In the genomic region with DNA sequence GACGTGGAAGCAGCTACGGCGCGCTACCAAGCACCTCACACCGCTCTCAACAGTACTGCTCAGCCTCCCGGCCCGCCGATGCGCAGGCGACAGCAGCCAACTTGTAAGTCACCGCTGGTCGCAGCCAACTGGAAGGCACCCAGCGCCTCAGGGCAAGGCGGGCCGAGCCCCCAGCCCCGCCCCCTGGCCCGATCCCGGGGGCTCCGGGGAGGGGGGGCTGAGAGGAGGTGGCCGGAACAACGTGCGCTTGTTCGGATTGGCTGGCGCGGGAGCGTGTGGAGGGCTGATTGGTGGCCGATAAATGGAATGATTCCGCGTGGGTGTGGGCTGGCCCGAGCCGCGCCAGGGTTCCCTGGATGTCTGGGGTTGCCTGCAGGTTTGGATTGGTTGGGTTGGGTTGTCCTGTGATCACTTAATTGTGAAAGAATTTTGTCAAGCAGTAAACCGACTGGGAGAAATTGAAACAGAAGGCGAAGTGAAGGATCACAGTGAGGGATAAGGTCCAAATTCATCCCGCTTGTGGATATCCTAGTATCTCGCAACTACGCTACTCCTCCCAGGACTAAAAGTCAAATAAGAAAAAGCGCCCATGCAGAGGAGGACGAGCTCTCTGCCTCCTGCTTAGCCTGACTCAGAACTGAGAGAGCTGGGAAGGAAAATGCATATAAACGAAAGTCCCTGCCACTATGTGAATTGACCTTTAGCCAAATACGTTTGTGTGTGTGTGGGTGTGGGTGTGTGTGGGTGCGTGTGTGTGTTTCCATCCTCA, we compare ENCODE assay signal across 8 cellular contexts.
DNase-seq lines count a peak whose midpoint lies in the region; ATAC-seq and FAIRE-seq lines count a peak whose summit lies in the region.

A gene with protein sequence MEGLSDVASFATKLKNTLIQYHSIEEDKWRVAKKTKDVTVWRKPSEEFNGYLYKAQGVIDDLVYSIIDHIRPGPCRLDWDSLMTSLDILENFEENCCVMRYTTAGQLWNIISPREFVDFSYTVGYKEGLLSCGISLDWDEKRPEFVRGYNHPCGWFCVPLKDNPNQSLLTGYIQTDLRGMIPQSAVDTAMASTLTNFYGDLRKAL (minus strand): TSS at position 130 of the 769 bp plus-strand sequence. CDS start 5,102 bp downstream, outside the sequence.

- ATAC-seq in GM19025 (IDR thresholded peaks at IDR 0.05; ENCODE audit: low read depth, unreplicated experiment) (peak; percentile 91), HG03342 (IDR thresholded peaks at IDR 0.05; ENCODE audit: unreplicated experiment) (peak; percentile 91)
- peak; percentile 93 for ATAC-seq in activated CD4-positive, CD25-positive, alpha-beta regulatory T cell treated with anti-CD3 and anti-CD28 coated beads, Interleukin-2, amount 50 U/mL, for 24 hours

- DNase-seq in AG08396 (ENCODE audit: low spot score): peak; percentile 92
- DNase-seq in NCI-H446 (lab: John Stamatoyannopoulos, UW): peak; percentile 86 to 98
- DNase-seq in cerebellar nuclear complex (lab: John Stamatoyannopoulos, UW): peak; percentile 87 to 89
- DNase-seq in stimulated activated CD4-positive, alpha-beta T cell treated with anti-CD3 and anti-CD28 coated beads, Interleukin-12 subunit alpha, Interleukin-12 subunit beta, amount 100 ng/mL, for 4 hours: peak; percentile 87

- FAIRE-seq in islet of Langerhans (lab: Jason Lieb, UNC): peak; percentile 94

Comparison
In these comparisons a context has a peak if more than half of its experiments do, and no peak if none do; other contexts are left out.
1. Peak in every context shown above with its lines: DNase-seq and ATAC-seq.